27 cellular contexts compared by ENCODE assay signal in genomic region chr2:201886504-201886903, GRCh38.
DNase-seq lines count a peak whose midpoint lies in the region; ATAC-seq, FAIRE-seq and TF ChIP-seq lines count a peak whose summit lies in the region.
"Had no signal": no experiment of that assay in that cellular context is flagged by ENCODE, and none has a peak within 500 bp of the region (broad histone marks: within the 10 kb centered on the region; RNA-seq: fewer than 3 reads in every experiment).

No MANE protein-coding gene starts in this region.

- H4K20me1 ChIP-seq in astrocyte (ENCODE audit: insufficient read depth, low read length), result no peaks in the 10 kb centered on the region

- H3K27me3 Mint-ChIP-seq in astrocyte (ENCODE audit: low read depth, unreplicated experiment), result no peaks in the 10 kb centered on the region

- no peak for TF ChIP-seq CTCF in BJ (IDR thresholded peaks at IDR 0.05; ENCODE audit: insufficient read depth, low read depth, low read length)
- no peak for TF ChIP-seq CTCF in HFF-Myc (IDR thresholded peaks at IDR 0.05; ENCODE audit: low read depth, low read length, missing control alignments)
- TF ChIP-seq CTCF in astrocyte (IDR thresholded peaks at IDR 0.05; ENCODE audit: insufficient read depth, low read depth, low read length), result no peak
- no peak for TF ChIP-seq CTCF in foreskin keratinocyte (conservative IDR thresholded peaks at IDR 0.05)
- no peak for TF ChIP-seq CTCF in heart left ventricle (IDR thresholded peaks at IDR 0.05)
- TF ChIP-seq CTCF in vagina (IDR thresholded peaks at IDR 0.05), result no peak

- TF ChIP-seq POLR2A in heart left ventricle (IDR thresholded peaks at IDR 0.05) (no peak), vagina (IDR thresholded peaks at IDR 0.05) (no peak)

- H3K9ac ChIP-seq in astrocyte (ENCODE audit: low read length), result no peak overlapping the region

- intact Hi-C loops in heart left ventricle (cut with DNase I), result loop anchor here in 1 of 10 donors (10.0 kb wide), 1 partner anchor 148 kb away; the partner anchor contains the start of gene FZD7
- intact Hi-C loops in vagina (cut with DNase I), result loop anchor here (10.0 kb wide), 1 partner anchor 148 kb away; the partner anchor contains the start of gene FZD7

- CTCF ChIA-PET in BJ (lab: Yijun Ruan, JAX), result no interaction called here

- no peak overlapping the region for H2AFZ ChIP-seq in astrocyte (ENCODE audit: low read depth, low read length)

- no peak overlapping the region for H3K4me3 Mint-ChIP-seq in astrocyte (ENCODE audit: unreplicated experiment)
- H3K4me3 Mint-ChIP-seq: activated CD8-positive, alpha-beta T cell treated with anti-CD3 and anti-CD28 coated beads for 36 hours; CD4-positive, alpha-beta memory T cell; T-cell had no signal

- FAIRE-seq in astrocyte (lab: Jason Lieb, UNC), result no peak
- FAIRE-seq: H54, urothelium cell line had no signal

- peak; percentile 45 for ATAC-seq in foreskin keratinocyte
- ATAC-seq in GM19467 (IDR thresholded peaks at IDR 0.05; ENCODE audit: unreplicated experiment), result no peak
- no peak for ATAC-seq in heart left ventricle
- ATAC-seq: activated CD8-positive, alpha-beta T cell treated with anti-CD3 and anti-CD28 coated beads for 36 hours; gastroesophageal sphincter; T-cell had no signal

- H3K9me3 Mint-ChIP-seq in astrocyte (ENCODE audit: unreplicated experiment), result no peaks in the 10 kb centered on the region
- H3K9me3 Mint-ChIP-seq: activated CD8-positive, alpha-beta T cell treated with anti-CD3 and anti-CD28 coated beads for 36 hours; CD4-positive, alpha-beta memory T cell; T-cell had no signal

- H3K4me1 ChIP-seq in astrocyte (ENCODE audit: insufficient read depth, low read length) (peaks cover 31% of the 10 kb centered on the region), foreskin keratinocyte (peaks cover 5% of the 10 kb centered on the region), heart left ventricle (peaks cover 10 to 36% (median 22%) of the 10 kb centered on the region in 12 donors), vagina (peaks cover 13% of the 10 kb centered on the region)
- H3K4me1 ChIP-seq: prostate gland had no signal

- no peak overlapping the region for H3K27ac Mint-ChIP-seq in astrocyte (ENCODE audit: unreplicated experiment)
- H3K27ac Mint-ChIP-seq: activated CD8-positive, alpha-beta T cell treated with anti-CD3 and anti-CD28 coated beads for 36 hours; CD4-positive, alpha-beta memory T cell; T-cell had no signal

- H3K4me3 ChIP-seq in BJ (ENCODE audit: low read depth, low read length), result no peak overlapping the region
- no peak overlapping the region for H3K4me3 ChIP-seq in HFF-Myc (replicated peaks; ENCODE audit: low read depth, low read length)
- H3K4me3 ChIP-seq in astrocyte (ENCODE audit: insufficient read depth, low read depth, low read length), result no peak overlapping the region
- H3K4me3 ChIP-seq in heart left ventricle, result no peak overlapping the region
- H3K4me3 ChIP-seq in vagina, result no peak overlapping the region
- H3K4me3 ChIP-seq: gastroesophageal sphincter, prostate gland, skin epidermis had no signal

- POLR2A ChIA-PET in BJ (lab: Charles Lee), result no interaction called here

- WGBS in heart left ventricle, 4 donors, result 84 to 89% (median 87%) methylated on average over 3 of the region's 3 CpGs

- H3K4me2 ChIP-seq in astrocyte (ENCODE audit: low read length), result peak overlapping the region; percentile 9

- DNase-seq in BJ (ENCODE audit: low read depth) (peak; percentile 46), HFF-Myc (ENCODE audit: extremely low read depth, low read depth) (peak; percentile 31), astrocyte (ENCODE audit: low read depth) (peak; percentile 63), foreskin keratinocyte (peak; percentile 43 to 68), KBM-7 (no peak), heart left ventricle (no peak), vagina (ENCODE audit: extremely low spot score in 2 of 2) (no peak)
- DNase-seq: activated CD4-positive, CD25-positive, alpha-beta regulatory T cell treated with anti-CD3 and anti-CD28 coated beads, Interleukin-2, amount 50 U/mL, for 72 hours; activated CD8-positive, alpha-beta T cell treated with anti-CD3 and anti-CD28 coated beads for 36 hours; activated gamma-delta T cell treated with Interleukin-2 at 50 U/mL for 16 hours; amniotic stem cell; CD4-positive, alpha-beta memory T cell; DMS53; erythroblast; KG1; NCI-H187; NCI-H748 treated with DMSO at 0.1 percent for 48 hours; SIG-M5; stimulated activated CD4-positive, alpha-beta T cell treated with anti-CD3 and anti-CD28 coated beads, Interleukin-1b, Interleukin-23, amount 100 ng/mL, for 48 hours; substantia nigra; T-cell had no signal

- H3K27ac ChIP-seq in astrocyte (ENCODE audit: low read depth, low read length) (no peak overlapping the region), foreskin keratinocyte (no peak overlapping the region), heart left ventricle (no peak overlapping the region), vagina (no peak overlapping the region)
- H3K27ac ChIP-seq: gastroesophageal sphincter, prostate gland, skin epidermis had no signal

- in situ Hi-C loops in KBM-7 (cut with MboI; ENCODE audit: low pct_unique_long_range_greater_than_20kb, low sequenced_read_pairs), result no loop called here

- H3K79me2 ChIP-seq in astrocyte (ENCODE audit: insufficient read depth, low read length), result no peaks in the 10 kb centered on the region

- H3K36me3 ChIP-seq in BJ (ENCODE audit: control insufficient read depth, insufficient read depth, low read length), result no peaks in the 10 kb centered on the region
- no peaks in the 10 kb centered on the region for H3K36me3 ChIP-seq in astrocyte (ENCODE audit: insufficient read depth, low read length)
- H3K36me3 ChIP-seq in heart left ventricle, result no peaks in the 10 kb centered on the region
- H3K36me3 ChIP-seq in vagina, result no peaks in the 10 kb centered on the region
- H3K36me3 ChIP-seq: gastroesophageal sphincter, prostate gland had no signal

- H3K9me3 ChIP-seq in astrocyte (ENCODE audit: insufficient read depth, low read depth, low read length), result no peaks in the 10 kb centered on the region
- no peaks in the 10 kb centered on the region for H3K9me3 ChIP-seq in heart left ventricle
- no peaks in the 10 kb centered on the region for H3K9me3 ChIP-seq in vagina
- H3K9me3 ChIP-seq: gastroesophageal sphincter, prostate gland had no signal

- H3K4me1 Mint-ChIP-seq in astrocyte (ENCODE audit: low read depth, unreplicated experiment), result peaks cover 37% of the 10 kb centered on the region

- H3K36me3 Mint-ChIP-seq in astrocyte (ENCODE audit: low read depth, unreplicated experiment), result no peaks in the 10 kb centered on the region
- H3K36me3 Mint-ChIP-seq: CD4-positive, alpha-beta memory T cell; T-cell had no signal

- H3K27me3 ChIP-seq in BJ (ENCODE audit: control insufficient read depth, insufficient read depth, low read length) (no peaks in the 10 kb centered on the region), astrocyte (ENCODE audit: insufficient read depth, low read length) (no peaks in the 10 kb centered on the region), foreskin keratinocyte (peaks cover 76% of the 10 kb centered on the region), heart left ventricle (peaks cover 0 to 22% (median 0%) of the 10 kb centered on the region in 9 donors), vagina (no peaks in the 10 kb centered on the region)
- H3K27me3 ChIP-seq: gastroesophageal sphincter had no signal

Comparison
In these comparisons a context has a peak if more than half of its experiments do, and no peak if none do; other contexts are left out.
1. DNase-seq: peak in BJ (single experiment), HFF-Myc (single experiment), astrocyte (single experiment) and foreskin keratinocyte (2 of 2); none in KBM-7 (single experiment), heart left ventricle (0 of 5) and vagina (0 of 2).